Comparison of ENCODE assay signal across 8 cellular contexts in genomic region chr3:185824051-185824466, GRCh38. TPM values are rescaled to one million over a fixed set of nuclear protein-coding genes. Genes with fewer than 3 reads are reported as not detected.
DNase-seq lines count a peak whose midpoint lies in the region; ATAC-seq and TF ChIP-seq lines count a peak whose summit lies in the region.

No MANE protein-coding gene starts in this region.

- peaks cover 43% of the 10 kb centered on the region for H3K27me3 Mint-ChIP-seq in IgD-negative memory B cell
- peaks cover 60% of the 10 kb centered on the region for H3K27me3 Mint-ChIP-seq in stimulated activated naive CD8-positive, alpha-beta T cell treated with anti-CD3 and anti-CD28 coated beads, Interleukin-15, Interleukin-2, amounts not matched to agents 100 ng/mL and 50 ng/mL, for 24 hours

- peaks cover 7 to 18% (median 9%) of the 10 kb centered on the region in 3 donors for H3K4me1 Mint-ChIP-seq in IgD-negative memory B cell
- peaks cover 10% of the 10 kb centered on the region for H3K4me1 Mint-ChIP-seq in stimulated activated naive CD8-positive, alpha-beta T cell treated with anti-CD3 and anti-CD28 coated beads, Interleukin-15, Interleukin-2, amounts not matched to agents 100 ng/mL and 50 ng/mL, for 24 hours (ENCODE audit: low read depth)

- no peaks in the 10 kb centered on the region for H3K36me3 Mint-ChIP-seq in IgD-negative memory B cell
- H3K36me3 Mint-ChIP-seq in stimulated activated naive CD8-positive, alpha-beta T cell treated with anti-CD3 and anti-CD28 coated beads, Interleukin-15, Interleukin-2, amounts not matched to agents 100 ng/mL and 50 ng/mL, for 24 hours (ENCODE audit: low read depth) = no peaks in the 10 kb centered on the region

- ATAC-seq in HG03442 (IDR thresholded peaks at IDR 0.05; ENCODE audit: unreplicated experiment) = no peak
- no peak for ATAC-seq in HG03342 (IDR thresholded peaks at IDR 0.05; ENCODE audit: unreplicated experiment)

- H3K9me3 ChIP-seq in BE2C = no peaks in the 10 kb centered on the region; the same call in 1 of the 2 replicates

- H3K9me3 Mint-ChIP-seq in IgD-negative memory B cell = peaks cover 0 to 1% (median 0%) of the 10 kb centered on the region in 3 donors
- no peaks in the 10 kb centered on the region for H3K9me3 Mint-ChIP-seq in stimulated activated naive CD8-positive, alpha-beta T cell treated with anti-CD3 and anti-CD28 coated beads, Interleukin-15, Interleukin-2, amounts not matched to agents 100 ng/mL and 50 ng/mL, for 24 hours

- H3K4me3 Mint-ChIP-seq in IgD-negative memory B cell = peak overlapping the region; percentile 77 to 94 (median 90)
- peak overlapping the region; percentile 75 for H3K4me3 Mint-ChIP-seq in stimulated activated naive CD8-positive, alpha-beta T cell treated with anti-CD3 and anti-CD28 coated beads, Interleukin-15, Interleukin-2, amounts not matched to agents 100 ng/mL and 50 ng/mL, for 24 hours

- H3K36me3 ChIP-seq in BE2C = no peaks in the 10 kb centered on the region

- no peak overlapping the region for H3K27ac Mint-ChIP-seq in IgD-negative memory B cell
- H3K27ac Mint-ChIP-seq in stimulated activated naive CD8-positive, alpha-beta T cell treated with anti-CD3 and anti-CD28 coated beads, Interleukin-15, Interleukin-2, amounts not matched to agents 100 ng/mL and 50 ng/mL, for 24 hours = no peak overlapping the region

- no peaks in the 10 kb centered on the region for H3K4me1 ChIP-seq in BE2C

- H3K27me3 ChIP-seq in BE2C = peaks cover 95% of the 10 kb centered on the region

- no peak overlapping the region for H3K4me3 ChIP-seq in BE2C (ENCODE audit: low read depth, low read length)

- no peak for TF ChIP-seq CTCF in BE2C (IDR thresholded peaks at IDR 0.05; ENCODE audit: low read depth, low read length)

- DNase-seq in CD1c-positive myeloid dendritic cell (ENCODE audit: extremely low spot score) (peak; percentile 30), astrocyte of the hippocampus (ENCODE audit: low read depth, low spot score) (peak; percentile 60), islet precursor cell (peak; percentile 64), BE2C (no peak)

RNA-seq across cellular contexts. Expression of gene IGF2BP2, which starts 0.8 kb away (rescaled TPM):
- polyA plus RNA-seq in IgD-negative memory B cell = not detected
- polyA plus RNA-seq in BE2C (2012; ENCODE audit: insufficient read depth, insufficient read length, low read depth) = not detected
